24 cellular contexts compared by ENCODE assay signal in the genomic region with DNA sequence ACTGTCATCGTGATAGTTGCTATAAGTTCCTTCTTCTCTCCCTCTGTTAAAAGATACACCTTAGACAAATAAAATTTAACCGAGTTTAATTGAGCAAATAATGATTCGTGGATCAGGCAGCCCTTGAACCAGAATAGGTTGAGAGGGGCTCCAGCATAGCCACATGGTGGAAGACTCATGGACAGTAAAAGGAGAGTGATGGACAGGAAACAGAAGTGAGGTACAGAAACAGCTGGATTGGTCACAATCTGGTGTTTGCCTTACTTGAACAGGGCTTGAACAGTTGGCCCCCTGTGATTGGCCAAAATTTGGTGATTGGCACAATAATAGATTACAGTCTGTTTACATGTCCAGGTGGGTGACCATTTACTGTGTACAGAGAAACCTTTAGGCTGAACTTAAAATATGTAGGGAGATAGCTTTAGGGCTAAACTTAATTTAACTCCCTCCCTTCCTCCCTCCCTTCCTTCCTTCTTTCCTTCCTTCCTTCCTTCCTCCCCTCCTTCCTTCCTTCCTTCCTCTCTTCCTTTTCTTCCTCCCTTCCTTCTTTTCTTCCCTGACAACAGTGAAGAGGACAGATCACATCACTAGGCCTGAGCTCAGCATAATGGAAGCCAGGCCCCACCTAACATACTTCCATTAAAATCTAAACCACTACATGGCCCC.
A peak's percentile ranks its signal among the peaks of the same experiment; 100 is the strongest.
DNase-seq lines count a peak whose midpoint lies in the region; ATAC-seq and TF ChIP-seq lines count a peak whose summit lies in the region.
"Had no signal": no experiment of that assay in that cellular context is flagged by ENCODE, and none has a peak within 500 bp of the region (broad histone marks: within the 10 kb centered on the region; RNA-seq: fewer than 3 reads in every experiment).

No MANE protein-coding gene starts in this region.

- intact Hi-C loops in mammary epithelial cell (cut with micrococcal nuclease): loop anchor here (1.0 to 10.0 kb wide), 5 partner anchors 29 to 911 kb away; partner anchors contain the start of gene JARID2

- H3K9me3 ChIP-seq in KOPT-K1 (ENCODE audit: insufficient read depth, low read length, poor library complexity, severe bottlenecking) (peaks cover 3% of the 10 kb centered on the region), mammary epithelial cell (replicated peaks; ENCODE audit: insufficient read depth, low read length) (no peaks in the 10 kb centered on the region)
- H3K9me3 ChIP-seq: MG63, thoracic aorta had no signal

- no peak overlapping the region for H3K9ac ChIP-seq in mammary epithelial cell (ENCODE audit: insufficient read depth, low read length)

- H3K36me3 ChIP-seq in KOPT-K1 (ENCODE audit: insufficient read depth, low read length) (no peaks in the 10 kb centered on the region), mammary epithelial cell (ENCODE audit: insufficient read depth, low read length) (no peaks in the 10 kb centered on the region)
- H3K36me3 ChIP-seq: MG63, sigmoid colon, thoracic aorta had no signal

- no TSS peak for BruUV-seq in mammary epithelial cell (replicated peaks; lab: Mats Ljungman, UMichigan)

- H3K4me3 ChIP-seq in mammary epithelial cell (replicated peaks in 1 of 3; ENCODE audit: insufficient read depth in 1 of 3, low read depth in 2 of 3, low read length in 3 of 3): no peak overlapping the region
- H3K4me3 ChIP-seq: dorsolateral prefrontal cortex, hepatocyte, MG63, sigmoid colon, thoracic aorta had no signal

- peak; percentile 28 for DNase-seq in NCI-H748 (lab: John Stamatoyannopoulos, UW; ENCODE audit: unreplicated experiment)
- DNase-seq in NCI-H748 treated with DMSO at 0.1 percent for 48 hours (lab: John Stamatoyannopoulos, UW): no peak
- DNase-seq in mammary epithelial cell: no peak
- peak; percentile 18 for DNase-seq in stimulated activated CD8-positive, alpha-beta memory T cell treated with anti-CD3 and anti-CD28 coated beads, Interleukin-4, amount 100 ng/mL, for 48 hours
- no peak for DNase-seq in NCI-H1694 (lab: John Stamatoyannopoulos, UW)
- DNase-seq in NCI-H1436 treated with DMSO at 0.1 percent for 48 hours (lab: John Stamatoyannopoulos, UW): no peak
- DNase-seq: 8988T; activated CD4-positive, CD25-positive, alpha-beta regulatory T cell treated with anti-CD3 and anti-CD28 coated beads, Interleukin-2, amount 50 U/mL, for 72 hours; activated naive CD4-positive, alpha-beta T cell treated with anti-CD3 and anti-CD28 coated beads, Interleukin-2, amount 50 U/mL, for 16 hours; dorsolateral prefrontal cortex; immature natural killer cell; MG63; NCI-H187; NCI-H226; nephron progenitor cell; OCI-M1; SIG-M5; sigmoid colon; T-cell had no signal

- WGBS in mammary epithelial cell (ENCODE audit: low coverage, missing lambda C conversion rate): 87% methylated on average over 3 of the region's 3 CpGs

- H3K27ac ChIP-seq in KOPT-K1 (ENCODE audit: low read depth, low read length, poor library complexity, severe bottlenecking) (peak overlapping the region; percentile 47), mammary epithelial cell (ENCODE audit: insufficient read depth, low read depth, low read length) (peak overlapping the region; percentile 85)
- H3K27ac ChIP-seq: hepatocyte, thoracic aorta had no signal

- H4K20me1 ChIP-seq in mammary epithelial cell (ENCODE audit: insufficient read depth, low read length): no peaks in the 10 kb centered on the region

- in situ Hi-C loops in mammary epithelial cell (cut with MboI; ENCODE audit: low sequenced_read_pairs in 2 of 2): loop anchor here in 1 of 2 donors (10.0 kb wide), 1 partner anchor 499 kb away; no protein-coding TSS in a partner anchor

- no peak for ATAC-seq in GM19324 (IDR thresholded peaks at IDR 0.05; ENCODE audit: low FRiP score, unreplicated experiment)
- ATAC-seq: left lobe of liver, T-cell had no signal

- dilution Hi-C loops in mammary epithelial cell (cut with HindIII; ENCODE audit: low sequenced_read_pairs): loop anchor here (5.0 kb wide), 1 partner anchor 42 kb away; no protein-coding TSS in a partner anchor

- H2AFZ ChIP-seq in mammary epithelial cell (ENCODE audit: low read depth, low read length): no peak overlapping the region
- H2AFZ ChIP-seq: hepatocyte had no signal

- no peak for TF ChIP-seq CTCF in mammary epithelial cell (conservative IDR thresholded peaks at IDR 0.05 in 1 of 2, IDR thresholded peaks at IDR 0.05 in 1 of 2; ENCODE audit: extremely low read depth in 1 of 2, insufficient read depth in 1 of 2, low read depth in 1 of 2, low read length in 2 of 2)

- H3K4me1 ChIP-seq in mammary epithelial cell (ENCODE audit: insufficient read depth, low read length): peaks cover 51% of the 10 kb centered on the region
- H3K4me1 ChIP-seq: sigmoid colon had no signal

- H3K27me3 ChIP-seq in mammary epithelial cell (ENCODE audit: insufficient read depth, low read length): no peaks in the 10 kb centered on the region
- H3K27me3 ChIP-seq: dorsolateral prefrontal cortex, hepatocyte, MG63, sigmoid colon had no signal

- no peaks in the 10 kb centered on the region for H3K79me2 ChIP-seq in mammary epithelial cell (ENCODE audit: insufficient read depth, low read length)
- H3K79me2 ChIP-seq: hepatocyte had no signal

- H3K4me2 ChIP-seq in mammary epithelial cell (ENCODE audit: insufficient read depth, low read depth, low read length): no peak overlapping the region
- H3K4me2 ChIP-seq: hepatocyte had no signal

- CTCF ChIA-PET in mammary epithelial cell (lab: Charles Lee; ENCODE audit: low non-redundant PET): interaction anchor here (0.6 kb wide), 1 partner anchor 18 kb away, joined by 3 read pairs; no protein-coding TSS in a partner anchor

Comparison
In these comparisons a context has a peak if more than half of its experiments do, and no peak if none do; other contexts are left out.
1. DNase-seq: peak in NCI-H748 (single experiment) and stimulated activated CD8-positive, alpha-beta memory T cell treated with anti-CD3 and anti-CD28 coated beads, Interleukin-4, amount 100 ng/mL, for 48 hours (single experiment); none in NCI-H748 treated with DMSO at 0.1 percent for 48 hours (single experiment), mammary epithelial cell (single experiment), NCI-H1694 (single experiment) and NCI-H1436 treated with DMSO at 0.1 percent for 48 hours (single experiment).